16 cellular contexts compared by ENCODE assay signal in the genomic region with DNA sequence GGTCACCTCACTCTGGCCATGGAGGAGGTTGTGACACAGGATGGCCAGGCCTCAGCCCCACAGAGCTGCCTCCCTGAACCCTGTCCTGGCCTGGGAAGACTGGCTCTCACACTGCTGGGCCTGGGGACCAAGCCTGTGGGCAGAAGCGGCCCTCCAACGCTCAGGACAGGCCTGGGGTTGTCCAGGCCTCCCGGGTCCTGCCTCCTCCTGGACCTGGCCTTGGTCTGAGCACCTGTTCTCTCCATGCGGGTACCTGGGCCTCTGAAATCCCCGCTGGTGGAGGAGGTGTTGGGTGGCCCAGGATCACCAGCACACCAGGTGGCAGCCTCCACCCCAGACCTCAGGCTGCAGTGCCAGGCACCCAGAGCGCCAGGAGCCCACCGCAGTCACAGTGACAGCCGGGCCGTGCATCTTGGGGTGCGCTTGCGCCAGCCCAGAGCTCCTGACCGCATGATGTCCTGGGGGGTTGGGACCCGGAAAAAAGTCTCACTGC. TPM values are rescaled to one million over a fixed set of nuclear protein-coding genes. Genes with fewer than 3 reads are reported as not detected.
DNase-seq lines count a peak whose midpoint lies in the region; ATAC-seq, FAIRE-seq and TF ChIP-seq lines count a peak whose summit lies in the region.
"Had no signal": no experiment of that assay in that cellular context is flagged by ENCODE, and none has a peak within 500 bp of the region (broad histone marks: within the 10 kb centered on the region; RNA-seq: fewer than 3 reads in every experiment).

No MANE protein-coding gene starts in this region.

- no peak for TF ChIP-seq EP300 in A549 (IDR thresholded peaks at IDR 0.05)

- intact Hi-C loops in lower lobe of right lung (cut with DNase I): no loop called here

- no peak for TF ChIP-seq POLR2A in A549 (IDR thresholded peaks at IDR 0.05; ENCODE audit: low read length)

- DNase-seq in A549 (ENCODE audit: low read depth in 1 of 2, low spot score in 1 of 2): peak in 1 of 2 experiments; percentile 62
- no peak for DNase-seq in CD4-positive, CD25-positive, alpha-beta regulatory T cell
- DNase-seq in RWPE1 (ENCODE audit: low spot score): no peak
- no peak for DNase-seq in lower lobe of right lung
- DNase-seq in NCI-H1417 treated with DMSO at 0.1 percent for 48 hours (lab: John Stamatoyannopoulos, UW): no peak
- DNase-seq in small intestine: no peak
- DNase-seq in effector CD4-positive, alpha-beta T cell: no peak
- DNase-seq: activated CD4-positive, alpha-beta T cell treated with anti-CD3 and anti-CD28 coated beads for 1 hour; HCEC 1CT; mammary epithelial cell; T-helper 1 cell; testis had no signal

- ATAC-seq in A549 (peak; percentile 57 to 64), lower lobe of right lung (no peak), GM18502 (IDR thresholded peaks at IDR 0.05; ENCODE audit: poor library complexity, unreplicated experiment) (no peak)
- peak in 1 of 2 donors; percentile 11 for ATAC-seq in CD4-positive, CD25-positive, alpha-beta regulatory T cell (ENCODE audit: low read depth in 2 of 2)

- CTCF ChIA-PET in A549 (lab: Yijun Ruan, JAX): no interaction called here
- CTCF ChIA-PET in RWPE1 (lab: Yijun Ruan, JAX): no interaction called here

- H3K9me3 Mint-ChIP-seq in CD4-positive, CD25-positive, alpha-beta regulatory T cell: peaks cover 0 to under 1% (median 0%) of the 10 kb centered on the region in 7 donors
- H3K9me3 Mint-ChIP-seq: immature natural killer cell had no signal

- TF ChIP-seq RAD21 in A549 (conservative IDR thresholded peaks at IDR 0.05 in 1 of 2, IDR thresholded peaks at IDR 0.05 in 1 of 2): no peak

- no peaks in the 10 kb centered on the region for H3K27me3 Mint-ChIP-seq in CD4-positive, CD25-positive, alpha-beta regulatory T cell

- FAIRE-seq in A549 (lab: Jason Lieb, UNC) (no peak), small intestine (lab: Jason Lieb, UNC) (no peak)

- no peaks in the 10 kb centered on the region for H3K36me3 Mint-ChIP-seq in CD4-positive, CD25-positive, alpha-beta regulatory T cell
- H3K36me3 Mint-ChIP-seq: immature natural killer cell had no signal

- H3K4me2 ChIP-seq in A549: peak overlapping the region; percentile 91

- POLR2A ChIA-PET in A549 (lab: Yijun Ruan, JAX) (interaction anchor here (1.0 kb wide), 1 partner anchor 8 kb away, joined by 5 read pairs; no protein-coding TSS in a partner anchor), RWPE1 (lab: Yijun Ruan, JAX; ENCODE audit: low non-redundant PET) (no interaction called here)

- H3K36me3 ChIP-seq in CD4-positive, CD25-positive, alpha-beta regulatory T cell (ENCODE audit: control insufficient read depth, insufficient read depth, low read length): no peaks in the 10 kb centered on the region
- H3K36me3 ChIP-seq in lower lobe of right lung (no peaks in the 10 kb centered on the region), small intestine (ENCODE audit: control insufficient read depth in 2 of 2, insufficient read depth in 2 of 2, low read length in 2 of 2) (no peaks in the 10 kb centered on the region)

- peak overlapping the region; percentile 56 for H3K4me3 ChIP-seq in A549
- H3K4me3 ChIP-seq in CD4-positive, CD25-positive, alpha-beta regulatory T cell (ENCODE audit: low read depth, low read length): no peak overlapping the region
- H3K4me3 ChIP-seq in lower lobe of right lung: no peak overlapping the region
- no peak overlapping the region for H3K4me3 ChIP-seq in small intestine (ENCODE audit: low read depth in 1 of 2, low read length in 2 of 2)
- H3K4me3 ChIP-seq: testis had no signal

- no peak overlapping the region for H3K4me3 Mint-ChIP-seq in CD4-positive, CD25-positive, alpha-beta regulatory T cell
- H3K4me3 Mint-ChIP-seq: immature natural killer cell had no signal

- TF ChIP-seq CTCF in A549 (IDR thresholded peaks at IDR 0.05) (no peak), RWPE1 (conservative IDR thresholded peaks at IDR 0.05; ENCODE audit: low read depth) (no peak), lower lobe of right lung (IDR thresholded peaks at IDR 0.05) (no peak)

- H3K27ac ChIP-seq in A549 (peak overlapping the region; percentile 94 to 97), RWPE1 (peak overlapping the region; percentile 69), lower lobe of right lung (peak overlapping the region; percentile 6), small intestine (ENCODE audit: low read depth in 1 of 2, low read length in 1 of 2) (peak overlapping the region in 1 of 2 donors; percentile 2)
- H3K27ac ChIP-seq in CD4-positive, CD25-positive, alpha-beta regulatory T cell (ENCODE audit: insufficient read depth, low read length, poor library complexity, severe bottlenecking): peak overlapping the region; percentile 88
- H3K27ac ChIP-seq: C4-2B, epithelial cell of prostate, testis had no signal

- no peaks in the 10 kb centered on the region for H3K27me3 ChIP-seq in CD4-positive, CD25-positive, alpha-beta regulatory T cell (ENCODE audit: control insufficient read depth, insufficient read depth, low read length)
- H3K27me3 ChIP-seq in lower lobe of right lung (ENCODE audit: low read depth) (no peaks in the 10 kb centered on the region), small intestine (ENCODE audit: control insufficient read depth in 2 of 2, insufficient read depth in 2 of 2, low read length in 2 of 2) (no peaks in the 10 kb centered on the region)
- H3K27me3 ChIP-seq: testis had no signal

- 0% methylated on average over 1 of the region's 13 CpGs for WGBS in A549 (ENCODE audit: missing lambda C conversion rate)
- WGBS in small intestine, 3 donors: 86 to 93% (median 86%) methylated on average over 13 of the region's 13 CpGs

- no peaks in the 10 kb centered on the region for H3K9me3 ChIP-seq in A549
- no peaks in the 10 kb centered on the region for H3K9me3 ChIP-seq in CD4-positive, CD25-positive, alpha-beta regulatory T cell (ENCODE audit: control insufficient read depth in 2 of 2, low read length in 2 of 2)
- no peaks in the 10 kb centered on the region for H3K9me3 ChIP-seq in lower lobe of right lung
- H3K9me3 ChIP-seq in small intestine (ENCODE audit: control insufficient read depth, low read depth): no peaks in the 10 kb centered on the region
- H3K9me3 ChIP-seq: testis had no signal

- peaks cover 4 to 22% (median 11%) of the 10 kb centered on the region in 4 donors for H3K4me1 Mint-ChIP-seq in CD4-positive, CD25-positive, alpha-beta regulatory T cell

- H3K4me1 ChIP-seq in A549: peaks cover 28% of the 10 kb centered on the region
- peaks cover 12% of the 10 kb centered on the region for H3K4me1 ChIP-seq in CD4-positive, CD25-positive, alpha-beta regulatory T cell (ENCODE audit: control insufficient read depth, insufficient read depth, low read length, poor library complexity, severe bottlenecking)
- peaks cover 14% of the 10 kb centered on the region for H3K4me1 ChIP-seq in lower lobe of right lung
- no peaks in the 10 kb centered on the region for H3K4me1 ChIP-seq in small intestine (ENCODE audit: control insufficient read depth in 2 of 2, insufficient read depth in 1 of 2, low read depth in 1 of 2, low read length in 1 of 2)

- H3K27ac Mint-ChIP-seq in CD4-positive, CD25-positive, alpha-beta regulatory T cell: peak overlapping the region in 1 of 3 donors; percentile 36

TF ChIP-seq in A549, 52 proteins besides CTCF, POLR2A, EP300 and RAD21:
- no peak for TF ChIP-seq TP53 (CRISPR knock-in tag; IDR thresholded peaks at IDR 0.05)
- TF ChIP-seq, protein P1, sequence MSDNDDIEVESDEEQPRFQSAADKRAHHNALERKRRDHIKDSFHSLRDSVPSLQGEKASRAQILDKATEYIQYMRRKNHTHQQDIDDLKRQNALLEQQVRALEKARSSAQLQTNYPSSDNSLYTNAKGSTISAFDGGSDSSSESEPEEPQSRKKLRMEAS (IDR thresholded peaks at IDR 0.05): peak; percentile 28; the same call in 1 of the 2 replicates
- TF ChIP-seq JUN (IDR thresholded peaks at IDR 0.05): peak in 1 of 2 experiments; percentile 35; a peak in 1 of 5 replicates
TF ChIP-seq in A549: peak in this region for 2.

RNA-seq across cellular contexts. Expression of a gene that starts 16.1 kb away (rescaled TPM):
- 3.8 and 4.4 TPM in 2 replicates for polyA plus RNA-seq in A549 (2011; rRNA removed)
- polyA plus RNA-seq in A549 (2012; cell fraction: cytosol; rRNA removed): 17.0 and 25.0 TPM in 2 replicates
- 45.2 and 46.5 TPM in 2 replicates for polyA plus RNA-seq in A549 (2012; cell fraction: nucleus; rRNA removed)
- 10.3 to 11.3 TPM (median 11.2 TPM) in 3 replicates for polyA plus RNA-seq in A549 (2017; fragmentation: RNase III; extraction: RNeasy Plus Mini Kit Qiagen cat#74134 plus additional on column Dnase treatment)
- polyA minus RNA-seq in A549 (2011; rRNA and poly(A)+ RNA removed): 1.6 and 3.0 TPM in 2 replicates
- total RNA-seq in CD4-positive, CD25-positive, alpha-beta regulatory T cell: 294 TPM
- polyA plus RNA-seq in CD4-positive, CD25-positive, alpha-beta regulatory T cell: 10 to 100 TPM; 34.0 to 47.1 (median 40.3) TPM
- 94.7 TPM for total RNA-seq in lower lobe of right lung
- 10 to 100 TPM; 35.7 to 72.2 (median 49.4) TPM for polyA plus RNA-seq in small intestine

RNA-seq across cellular contexts. Expression of a gene that starts 26.0 kb away (rescaled TPM):
- 14.4 and 15.1 TPM in 2 replicates for polyA plus RNA-seq in A549 (2011; rRNA removed)
- polyA plus RNA-seq in A549 (2012; cell fraction: cytosol; rRNA removed): 44.0 and 51.4 TPM in 2 replicates
- polyA plus RNA-seq in A549 (2012; cell fraction: nucleus; rRNA removed): 63.9 and 67.7 TPM in 2 replicates
- 18.7 to 20.6 TPM (median 18.7 TPM) in 3 replicates for polyA plus RNA-seq in A549 (2017; fragmentation: RNase III; extraction: RNeasy Plus Mini Kit Qiagen cat#74134 plus additional on column Dnase treatment)
- 3.6 TPM in 2 replicates for polyA minus RNA-seq in A549 (2011; rRNA and poly(A)+ RNA removed)
- total RNA-seq in CD4-positive, CD25-positive, alpha-beta regulatory T cell: 37.8 TPM
- 10 to 100 TPM; 22.4 to 38.2 (median 31.8) TPM for polyA plus RNA-seq in CD4-positive, CD25-positive, alpha-beta regulatory T cell
- total RNA-seq in lower lobe of right lung: 42.7 TPM
- polyA plus RNA-seq in small intestine: 100 to 1,000 TPM in 1 of 3 donors, 10 to 100 TPM in 2; 11.9 to 107 (median 20.8) TPM

RNA-seq across cellular contexts. Expression of a gene that starts 26.2 kb away (rescaled TPM):
- polyA plus RNA-seq in A549 (2011; rRNA removed) (4.4 and 5.2 TPM in 2 replicates), A549 (2017; fragmentation: RNase III; extraction: RNeasy Plus Mini Kit Qiagen cat#74134 plus additional on column Dnase treatment) (6.3 to 9.0 TPM (median 7.7 TPM) in 3 replicates), small intestine (10 to 100 TPM in 1 of 3 donors, 1 to 10 TPM in 2; 9.4 to 15.2 (median 9.5) TPM)
- 8.9 and 13.6 TPM in 2 replicates for polyA plus RNA-seq in A549 (2012; cell fraction: cytosol; rRNA removed)
- 16.7 and 19.5 TPM in 2 replicates for polyA plus RNA-seq in A549 (2012; cell fraction: nucleus; rRNA removed)
- 5.8 and 8.2 TPM in 2 replicates for polyA minus RNA-seq in A549 (2011; rRNA and poly(A)+ RNA removed)
- total RNA-seq in CD4-positive, CD25-positive, alpha-beta regulatory T cell: 18.1 TPM
- polyA plus RNA-seq in CD4-positive, CD25-positive, alpha-beta regulatory T cell: 10 to 100 TPM; 12.6 to 16.9 (median 15.0) TPM
- 25.9 TPM for total RNA-seq in lower lobe of right lung

Comparison
In these comparisons a context has a peak if more than half of its experiments do, and no peak if none do; other contexts are left out.
1. ATAC-seq: peak in A549 (2 of 2); none in lower lobe of right lung (0 of 2) and GM18502 (single experiment).